ENCODE assay signal across 1 cellular context in the genomic region with DNA sequence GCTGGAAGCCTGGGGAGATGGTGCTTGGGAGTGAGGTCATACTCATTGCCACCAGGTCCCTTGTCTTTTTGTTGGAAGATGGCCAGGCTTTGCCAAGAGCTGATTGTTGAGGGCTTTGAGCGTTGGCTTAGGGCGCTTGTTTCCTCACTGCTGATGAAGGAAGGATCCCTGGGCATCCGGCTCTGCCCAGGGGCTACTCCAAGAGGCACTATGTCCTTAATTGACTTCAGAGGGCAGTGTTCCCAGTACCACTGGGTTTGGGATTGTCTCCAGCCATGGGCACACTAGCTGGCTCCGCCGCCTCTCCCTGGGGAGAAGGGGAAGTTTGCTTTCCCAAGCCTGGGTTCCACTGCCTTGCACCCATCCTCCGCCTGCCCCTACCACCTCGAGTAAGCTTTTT.
TF ChIP-seq lines count a peak whose summit lies in the region.

No MANE protein-coding gene starts in this region.

TF ChIP-seq in SK-N-SH, 30 proteins besides CTCF, POLR2A, EP300 and RAD21 (continued from another document):
- TF ChIP-seq, protein P1, sequence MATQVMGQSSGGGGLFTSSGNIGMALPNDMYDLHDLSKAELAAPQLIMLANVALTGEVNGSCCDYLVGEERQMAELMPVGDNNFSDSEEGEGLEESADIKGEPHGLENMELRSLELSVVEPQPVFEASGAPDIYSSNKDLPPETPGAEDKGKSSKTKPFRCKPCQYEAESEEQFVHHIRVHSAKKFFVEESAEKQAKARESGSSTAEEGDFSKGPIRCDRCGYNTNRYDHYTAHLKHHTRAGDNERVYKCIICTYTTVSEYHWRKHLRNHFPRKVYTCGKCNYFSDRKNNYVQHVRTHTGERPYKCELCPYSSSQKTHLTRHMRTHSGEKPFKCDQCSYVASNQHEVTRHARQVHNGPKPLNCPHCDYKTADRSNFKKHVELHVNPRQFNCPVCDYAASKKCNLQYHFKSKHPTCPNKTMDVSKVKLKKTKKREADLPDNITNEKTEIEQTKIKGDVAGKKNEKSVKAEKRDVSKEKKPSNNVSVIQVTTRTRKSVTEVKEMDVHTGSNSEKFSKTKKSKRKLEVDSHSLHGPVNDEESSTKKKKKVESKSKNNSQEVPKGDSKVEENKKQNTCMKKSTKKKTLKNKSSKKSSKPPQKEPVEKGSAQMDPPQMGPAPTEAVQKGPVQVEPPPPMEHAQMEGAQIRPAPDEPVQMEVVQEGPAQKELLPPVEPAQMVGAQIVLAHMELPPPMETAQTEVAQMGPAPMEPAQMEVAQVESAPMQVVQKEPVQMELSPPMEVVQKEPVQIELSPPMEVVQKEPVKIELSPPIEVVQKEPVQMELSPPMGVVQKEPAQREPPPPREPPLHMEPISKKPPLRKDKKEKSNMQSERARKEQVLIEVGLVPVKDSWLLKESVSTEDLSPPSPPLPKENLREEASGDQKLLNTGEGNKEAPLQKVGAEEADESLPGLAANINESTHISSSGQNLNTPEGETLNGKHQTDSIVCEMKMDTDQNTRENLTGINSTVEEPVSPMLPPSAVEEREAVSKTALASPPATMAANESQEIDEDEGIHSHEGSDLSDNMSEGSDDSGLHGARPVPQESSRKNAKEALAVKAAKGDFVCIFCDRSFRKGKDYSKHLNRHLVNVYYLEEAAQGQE (IDR thresholded peaks at IDR 0.05; ENCODE audit: low read depth, low read length) = no peak
- TF ChIP-seq NFIC (IDR thresholded peaks at IDR 0.05; ENCODE audit: borderline replicate concordance) = no peak
